ENCODE assay signal across 8 cellular contexts in genomic region chr7:37182011-37182478, GRCh38.
DNase-seq lines count a peak whose midpoint lies in the region; ATAC-seq, FAIRE-seq and TF ChIP-seq lines count a peak whose summit lies in the region.

No MANE protein-coding gene starts in this region.

- ATAC-seq in GM18520 (IDR thresholded peaks at IDR 0.05; ENCODE audit: unreplicated experiment) = peak; percentile 58
- peak; percentile 91 for ATAC-seq in HG03175 (IDR thresholded peaks at IDR 0.05; ENCODE audit: unreplicated experiment)
- ATAC-seq in HepG2 = peak; percentile 98

- no peak overlapping the region for H3K9ac ChIP-seq in HepG2 (ENCODE audit: insufficient read depth, low read depth, low read length)

- POLR2A ChIA-PET in A673 (lab: Charles Lee; ENCODE audit: low non-redundant PET) = interaction anchor here (0.6 kb wide), 1 partner anchor 68 kb away, joined by 5 read pairs; no protein-coding TSS in a partner anchor
- POLR2A ChIA-PET in HepG2 (lab: Yijun Ruan, JAX) = interaction anchor here (1.0 to 2.9 kb wide), 4 partner anchors 17 to 215 kb away, joined by 3 to 31 read pairs (median 16); no protein-coding TSS in a partner anchor

- WGBS in HepG2 (ENCODE audit: low lambda C conversion rate) = 8% methylated on average over 6 of the region's 7 CpGs

- no peak overlapping the region for H3K4me3 ChIP-seq in A673 (ENCODE audit: low read depth, low read length, poor library complexity, severe bottlenecking)
- no peak overlapping the region for H3K4me3 ChIP-seq in HepG2 (replicated peaks in 1 of 3; ENCODE audit: insufficient read depth in 1 of 3, low read depth in 2 of 3, low read length in 3 of 3)

- BruUV-seq in A673 (replicated peaks; lab: Mats Ljungman, UMichigan) = no TSS peak
- no TSS peak for BruUV-seq in HepG2 (replicated peaks; lab: Mats Ljungman, UMichigan)

- no peak overlapping the region for H2AFZ ChIP-seq in HepG2 (ENCODE audit: low read length)

- TF ChIP-seq CTCF in A673 (conservative IDR thresholded peaks at IDR 0.05; ENCODE audit: low read depth, low read length) = peak; percentile 89
- peak; percentile 97 for TF ChIP-seq CTCF in HepG2 (CRISPR knock-in tag; IDR thresholded peaks at IDR 0.05)

- no peaks in the 10 kb centered on the region for H3K79me2 ChIP-seq in HepG2 (ENCODE audit: insufficient read depth, low read length)

- H3K36me3 ChIP-seq in A673 (ENCODE audit: insufficient read depth, low read length, poor library complexity, severe bottlenecking) (no peaks in the 10 kb centered on the region), HepG2 (replicated peaks in 1 of 2; ENCODE audit: control insufficient read depth in 1 of 2, insufficient read depth in 2 of 2, low read length in 2 of 2) (no peaks in the 10 kb centered on the region)

- no peaks in the 10 kb centered on the region for H3K4me1 ChIP-seq in A673 (ENCODE audit: insufficient read depth, low read length, poor library complexity, severe bottlenecking)
- peaks cover 44% of the 10 kb centered on the region for H3K4me1 ChIP-seq in HepG2 (ENCODE audit: insufficient read depth, low read length)

- no peak overlapping the region for H3K27ac ChIP-seq in A673 (ENCODE audit: low read depth, low read length, poor library complexity, severe bottlenecking)
- no peak overlapping the region for H3K27ac ChIP-seq in HepG2 (ENCODE audit: extremely low read length, insufficient read depth, low read length)

- CTCF ChIA-PET in A673 (lab: Charles Lee) (interaction anchor here (0.5 to 1.8 kb wide), 18 partner anchors 16 to 694 kb away, joined by 3 to 25 read pairs (median 4); no protein-coding TSS in a partner anchor), HepG2 (lab: Yijun Ruan, JAX; ENCODE audit: low intra/inter-chr PET ratio, low total read pairs) (interaction anchor here (0.6 to 5.1 kb wide), 8 partner anchors 17 to 709 kb away, joined by 3 to 52 read pairs (median 4); no protein-coding TSS in a partner anchor)

- no peaks in the 10 kb centered on the region for H3K9me3 ChIP-seq in A673 (ENCODE audit: low read depth, low read length, poor library complexity, severe bottlenecking)
- H3K9me3 ChIP-seq in HepG2 (ENCODE audit: low read length) = no peaks in the 10 kb centered on the region

- FAIRE-seq in HepG2 (lab: Jason Lieb, UNC) = peak; percentile 88

- H3K27me3 ChIP-seq in A673 (replicated peaks; ENCODE audit: insufficient read depth, low read depth, low read length, poor library complexity) = peaks cover 8% of the 10 kb centered on the region
- H3K27me3 ChIP-seq in HepG2 (ENCODE audit: control insufficient read depth in 1 of 2, insufficient read depth in 2 of 2, low read length in 2 of 2) = no peaks in the 10 kb centered on the region

- H3K4me2 ChIP-seq in HepG2 (ENCODE audit: low read depth, low read length) = peak overlapping the region; percentile 30; the same call in 1 of the 2 replicates

- H4K20me1 ChIP-seq in HepG2 (ENCODE audit: insufficient read depth, low read length) = no peaks in the 10 kb centered on the region

- intact Hi-C loops in A673 (cut with micrococcal nuclease; ENCODE audit: unreplicated experiment) (loop anchor here (1.0 to 5.0 kb wide), 4 partner anchors 85 to 695 kb away; no protein-coding TSS in a partner anchor), HepG2 (cut with micrococcal nuclease; ENCODE audit: unreplicated experiment) (loop anchor here (1.0 to 5.0 kb wide), 4 partner anchors 110 to 511 kb away; no protein-coding TSS in a partner anchor)

- no peak for TF ChIP-seq POLR2A in HepG2 (IDR thresholded peaks at IDR 0.05; ENCODE audit: insufficient read depth in 1 of 2, low read depth in 2 of 2, low read length in 2 of 2)

- TF ChIP-seq EP300 in HepG2 (IDR thresholded peaks at IDR 0.05; ENCODE audit: low read depth in 2 of 2, low read length in 2 of 2) (no peak), HepG2 (CRISPR knock-in tag; IDR thresholded peaks at IDR 0.05; ENCODE audit: borderline replicate concordance) (no peak)

- in situ Hi-C loops in HepG2 (cut with HindIII; ENCODE audit: extremely low pct_ligation_motif_present, low pct_unique_long_range_greater_than_20kb) = loop anchor here (5.0 to 25.0 kb wide), 2 partner anchors 200 to 520 kb away; no protein-coding TSS in a partner anchor

- peak; percentile 96 for TF ChIP-seq RAD21 in HepG2 (CRISPR knock-in tag; IDR thresholded peaks at IDR 0.05)

- DNase-seq in A673 (ENCODE audit: low spot score) = peak; percentile 80
- DNase-seq in NCI-H345 treated with DMSO at 0.1 percent for 48 hours (lab: John Stamatoyannopoulos, UW; ENCODE audit: unreplicated experiment) = peak; percentile 72
- peak; percentile 86 for DNase-seq in activated CD4-positive, alpha-beta T cell treated with anti-CD3 and anti-CD28 coated beads for 48 hours
- DNase-seq in dermis blood vessel endothelial cell = peak; percentile 87
- peak; percentile 74 for DNase-seq in HepG2 (ENCODE audit: low spot score)
- peak; percentile 47 to 76 (median 66) for DNase-seq in stimulated activated CD4-positive, alpha-beta T cell treated with anti-CD3 and anti-CD28 coated beads, TNF-alpha, amount 100 ng/mL, for 24 hours (ENCODE audit: low read depth in 3 of 3)

TF ChIP-seq in HepG2, 621 proteins besides CTCF, POLR2A, EP300 and RAD21 (continues in another document):
- TF ChIP-seq ZNF124 (CRISPR knock-in tag; IDR thresholded peaks at IDR 0.05) = no peak; the same call in 1 of the 2 replicates
- TF ChIP-seq ZSCAN29 (CRISPR knock-in tag; conservative IDR thresholded peaks at IDR 0.05) = 0 out of 2 replicates have a peak, but pooled peaks have one; percentile 32
- peak in 1 of 2 experiments; percentile 42; a peak in 1 of 4 replicates for TF ChIP-seq HMGXB4 (CRISPR knock-in tag; IDR thresholded peaks at IDR 0.05; ENCODE audit: borderline replicate concordance in 1 of 2, low read depth in 1 of 2)
- no peak for TF ChIP-seq BORCS8-MEF2B (CRISPR knock-in tag; IDR thresholded peaks at IDR 0.05)
- TF ChIP-seq ZNF512B (CRISPR knock-in tag; IDR thresholded peaks at IDR 0.05; ENCODE audit: borderline replicate concordance) = peak; percentile 77; the same call in 1 of the 2 replicates
- TF ChIP-seq FOSL2 (CRISPR knock-in tag; IDR thresholded peaks at IDR 0.05) = peak; percentile 49
- TF ChIP-seq NR3C1 (CRISPR knock-in tag; IDR thresholded peaks at IDR 0.05) = no peak
- no peak; the same call in 1 of the 2 replicates for TF ChIP-seq ZFX (CRISPR knock-in tag; IDR thresholded peaks at IDR 0.05; ENCODE audit: low read depth)
- TF ChIP-seq PATZ1 (CRISPR knock-in tag; IDR thresholded peaks at IDR 0.05) = 0 out of 2 replicates have a peak, but pooled peaks have one; percentile 33
- no peak for TF ChIP-seq IRF9 (CRISPR knock-in tag; IDR thresholded peaks at IDR 0.05; ENCODE audit: borderline replicate concordance)
